8 cellular contexts compared by ENCODE assay signal in genomic region chr1:229227298-229227919, GRCh38. TPM values are rescaled to one million over a fixed set of nuclear protein-coding genes. Genes with fewer than 3 reads are reported as not detected.
DNase-seq lines count a peak whose midpoint lies in the region; ATAC-seq, FAIRE-seq and TF ChIP-seq lines count a peak whose summit lies in the region.

No MANE protein-coding gene starts in this region.

- TF ChIP-seq CTCF in AG09309 (IDR thresholded peaks at IDR 0.05; ENCODE audit: control insufficient read depth, insufficient read depth, low read depth, low read length, missing control alignments) (peak; percentile 80), breast epithelium (IDR thresholded peaks at IDR 0.05) (peak; percentile 81 to 93 (median 91)), kidney epithelial cell (IDR thresholded peaks at IDR 0.05; ENCODE audit: insufficient read depth, low read length, poor library complexity, severe bottlenecking) (peak; percentile 80)

- no peak for DNase-seq in AG09309 (ENCODE audit: low read depth)
- DNase-seq in H54 (ENCODE audit: insufficient read length, low spot score): peak; percentile 57
- peak; percentile 85 for DNase-seq in NCI-H345 (lab: John Stamatoyannopoulos, UW)
- peak; percentile 50 to 56 (median 53) for DNase-seq in activated CD4-positive, CD25-positive, alpha-beta regulatory T cell (lab: John Stamatoyannopoulos, UW)
- peak; percentile 86 to 88 for DNase-seq in breast epithelium (ENCODE audit: low spot score in 2 of 2)
- DNase-seq in kidney epithelial cell (ENCODE audit: low read depth): no peak
- peak; percentile 80 to 82 for DNase-seq in stimulated activated CD4-positive, alpha-beta T cell treated with anti-CD3 and anti-CD28 coated beads, Interleukin-2, amount 100 ng/mL, for 48 hours

- no peak overlapping the region for H3K4me3 ChIP-seq in AG09309 (ENCODE audit: control insufficient read depth, low read depth, low read length)
- no peak overlapping the region for H3K4me3 ChIP-seq in breast epithelium
- H3K4me3 ChIP-seq in kidney epithelial cell (ENCODE audit: low read depth, low read length): no peak overlapping the region

- FAIRE-seq in H54 (lab: Jason Lieb, UNC): no peak

- H3K9me3 ChIP-seq in breast epithelium: no peaks in the 10 kb centered on the region

- H3K36me3 ChIP-seq in breast epithelium (no peaks in the 10 kb centered on the region), kidney epithelial cell (ENCODE audit: control insufficient read depth, insufficient read depth, low read length) (no peaks in the 10 kb centered on the region)

- no peak for ATAC-seq in esophagus mucosa

- no peaks in the 10 kb centered on the region for H3K27me3 ChIP-seq in breast epithelium
- peaks cover 7% of the 10 kb centered on the region for H3K27me3 ChIP-seq in kidney epithelial cell (ENCODE audit: control insufficient read depth, insufficient read depth, low read length)

- TF ChIP-seq POLR2A in H54 (IDR thresholded peaks at IDR 0.05; ENCODE audit: low read depth, low read length) (no peak), breast epithelium (IDR thresholded peaks at IDR 0.05) (no peak)

- intact Hi-C loops in breast epithelium (cut with DNase I; ENCODE audit: low total_unique reads): loop anchor here (2.0 kb wide), 1 partner anchor 49 kb away; no protein-coding TSS in a partner anchor

- peaks cover 15 to 17% of the 10 kb centered on the region in 2 donors for H3K4me1 ChIP-seq in breast epithelium

- H3K27ac ChIP-seq in breast epithelium: peak overlapping the region; percentile 23 to 96

RNA-seq across cellular contexts. Expression of gene RAB4A, which starts 43.5 kb away (rescaled TPM):
- total RNA-seq in breast epithelium (10 to 100 TPM; 27.5 to 47.8 (median 42.1) TPM), kidney epithelial cell (28.1 and 53.9 TPM in 2 replicates), esophagus mucosa (58.5 TPM)

Comparison
In these comparisons a context has a peak if more than half of its experiments do, and no peak if none do; other contexts are left out.
1. DNase-seq: peak in H54 (single experiment), NCI-H345 (single experiment), activated CD4-positive, CD25-positive, alpha-beta regulatory T cell (4 of 4), breast epithelium (2 of 2) and stimulated activated CD4-positive, alpha-beta T cell treated with anti-CD3 and anti-CD28 coated beads, Interleukin-2, amount 100 ng/mL, for 48 hours (2 of 2); none in AG09309 (single experiment) and kidney epithelial cell (single experiment).
2. Peak in every context shown above with its lines, with median percentiles within 50 percentile points of each other: CTCF ChIP-seq.